In genomic region chr17:42340691-42341127, GRCh38 we compare ENCODE assay signal across 1 cellular context.
TF ChIP-seq lines count a peak whose summit lies in the region.

No MANE protein-coding gene starts in this region.

TF ChIP-seq in WTC11, 78 proteins besides CTCF, POLR2A, EP300 and RAD21 (continued from another document):
- TF ChIP-seq, protein P1, sequence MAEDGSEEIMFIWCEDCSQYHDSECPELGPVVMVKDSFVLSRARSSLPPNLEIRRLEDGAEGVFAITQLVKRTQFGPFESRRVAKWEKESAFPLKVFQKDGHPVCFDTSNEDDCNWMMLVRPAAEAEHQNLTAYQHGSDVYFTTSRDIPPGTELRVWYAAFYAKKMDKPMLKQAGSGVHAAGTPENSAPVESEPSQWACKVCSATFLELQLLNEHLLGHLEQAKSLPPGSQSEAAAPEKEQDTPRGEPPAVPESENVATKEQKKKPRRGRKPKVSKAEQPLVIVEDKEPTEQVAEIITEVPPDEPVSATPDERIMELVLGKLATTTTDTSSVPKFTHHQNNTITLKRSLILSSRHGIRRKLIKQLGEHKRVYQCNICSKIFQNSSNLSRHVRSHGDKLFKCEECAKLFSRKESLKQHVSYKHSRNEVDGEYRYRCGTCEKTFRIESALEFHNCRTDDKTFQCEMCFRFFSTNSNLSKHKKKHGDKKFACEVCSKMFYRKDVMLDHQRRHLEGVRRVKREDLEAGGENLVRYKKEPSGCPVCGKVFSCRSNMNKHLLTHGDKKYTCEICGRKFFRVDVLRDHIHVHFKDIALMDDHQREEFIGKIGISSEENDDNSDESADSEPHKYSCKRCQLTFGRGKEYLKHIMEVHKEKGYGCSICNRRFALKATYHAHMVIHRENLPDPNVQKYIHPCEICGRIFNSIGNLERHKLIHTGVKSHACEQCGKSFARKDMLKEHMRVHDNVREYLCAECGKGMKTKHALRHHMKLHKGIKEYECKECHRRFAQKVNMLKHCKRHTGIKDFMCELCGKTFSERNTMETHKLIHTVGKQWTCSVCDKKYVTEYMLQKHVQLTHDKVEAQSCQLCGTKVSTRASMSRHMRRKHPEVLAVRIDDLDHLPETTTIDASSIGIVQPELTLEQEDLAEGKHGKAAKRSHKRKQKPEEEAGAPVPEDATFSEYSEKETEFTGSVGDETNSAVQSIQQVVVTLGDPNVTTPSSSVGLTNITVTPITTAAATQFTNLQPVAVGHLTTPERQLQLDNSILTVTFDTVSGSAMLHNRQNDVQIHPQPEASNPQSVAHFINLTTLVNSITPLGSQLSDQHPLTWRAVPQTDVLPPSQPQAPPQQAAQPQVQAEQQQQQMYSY (CRISPR knock-in tag; IDR thresholded peaks at IDR 0.05): no peak
- TF ChIP-seq FOXP1 (CRISPR knock-in tag; IDR thresholded peaks at IDR 0.05; ENCODE audit: borderline replicate concordance): no peak
